20 cellular contexts compared by ENCODE assay signal in the genomic region with DNA sequence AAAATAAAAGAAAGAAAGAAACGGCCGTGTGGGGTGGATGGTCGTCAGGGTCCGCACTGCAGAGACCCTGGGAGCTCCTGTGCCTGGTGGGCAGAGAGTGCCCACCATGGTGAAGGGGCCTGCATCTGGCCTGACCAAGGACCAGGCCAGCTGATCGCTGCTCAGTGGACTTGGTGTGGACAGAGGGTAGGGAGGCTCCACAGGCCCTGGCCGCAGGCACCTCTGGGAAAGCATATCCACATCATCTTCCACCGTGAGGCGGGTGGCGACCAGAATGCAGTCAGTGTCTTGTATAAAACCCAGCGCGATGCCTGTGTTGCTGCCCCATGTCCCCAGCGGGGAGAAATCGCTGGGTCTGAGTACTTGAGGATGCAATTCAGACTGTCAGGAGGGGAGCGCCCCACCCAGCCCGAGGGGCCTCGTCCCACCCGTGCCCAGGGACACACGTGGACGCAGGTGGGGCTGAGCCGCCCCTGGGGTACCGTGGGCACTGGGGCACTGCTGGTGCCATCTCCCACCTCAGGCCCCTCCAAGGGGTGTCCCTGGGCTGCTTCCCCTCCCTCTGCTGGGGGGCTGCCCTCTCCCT. TPM values are rescaled to one million over a fixed set of nuclear protein-coding genes. Genes with fewer than 3 reads are reported as not detected.
A peak's percentile ranks its signal among the peaks of the same experiment; 100 is the strongest.
DNase-seq lines count a peak whose midpoint lies in the region; ATAC-seq, FAIRE-seq and TF ChIP-seq lines count a peak whose summit lies in the region.
"Had no signal": no experiment of that assay in that cellular context is flagged by ENCODE, and none has a peak within 500 bp of the region (broad histone marks: within the 10 kb centered on the region; RNA-seq: fewer than 3 reads in every experiment).

No MANE protein-coding gene starts in this region.

- H4K91ac ChIP-seq in neuronal stem cell (ENCODE audit: low read depth, low read length, poor library complexity): no peak overlapping the region

- no peak overlapping the region for H2BK15ac ChIP-seq in neuronal stem cell (ENCODE audit: low read length)

- peak overlapping the region; percentile 19 for H2BK12ac ChIP-seq in neuronal stem cell (ENCODE audit: low read length)

- H2BK5ac ChIP-seq in neuronal stem cell (ENCODE audit: low read length): peak overlapping the region; percentile 3

- H3K9me3 ChIP-seq in A549: no peaks in the 10 kb centered on the region
- H3K9me3 ChIP-seq in DND-41 (ENCODE audit: insufficient read depth, low read length, severe bottlenecking): no peaks in the 10 kb centered on the region
- H3K9me3 ChIP-seq in K562 (replicated peaks; ENCODE audit: control insufficient read depth, insufficient read depth, low read depth, low read length): no peaks in the 10 kb centered on the region
- H3K9me3 ChIP-seq in neuronal stem cell (replicated peaks in 1 of 2; ENCODE audit: control insufficient read depth in 2 of 2, insufficient read depth in 1 of 2, low read depth in 1 of 2, low read length in 2 of 2): no peaks in the 10 kb centered on the region
- H3K9me3 ChIP-seq in MG63: 0 out of 2 replicates have a peak, but pooled peaks cover 2% of the 10 kb centered on the region
- H3K9me3 ChIP-seq: esophagus muscularis mucosa, thoracic aorta had no signal

- intact Hi-C loops in K562 (cut with micrococcal nuclease): no loop called here

- H4K20me1 ChIP-seq in DND-41 (ENCODE audit: insufficient read depth, low read length) (no peaks in the 10 kb centered on the region), K562 (replicated peaks; ENCODE audit: control insufficient read depth, insufficient read depth, low read length) (no peaks in the 10 kb centered on the region)

- POLR2A ChIA-PET in A549 (lab: Yijun Ruan, JAX): interaction anchor here (1.2 kb wide), 1 partner anchor 250 kb away, joined by 4 read pairs; no protein-coding TSS in a partner anchor
- POLR2A ChIA-PET in K562 (lab: Yijun Ruan, JAX): interaction anchor here (0.6 to 1.6 kb wide), 5 partner anchors 11 to 254 kb away, joined by 3 to 4 read pairs (median 3); no protein-coding TSS in a partner anchor

- TF ChIP-seq CTCF in A549 (IDR thresholded peaks at IDR 0.05): no peak
- TF ChIP-seq CTCF in DND-41 (IDR thresholded peaks at IDR 0.05; ENCODE audit: borderline replicate concordance, extremely low read depth, low read length, poor library complexity, severe bottlenecking): no peak
- TF ChIP-seq CTCF in K562 (IDR thresholded peaks at IDR 0.05 in 2 of 3, conservative IDR thresholded peaks at IDR 0.05 in 1 of 3; ENCODE audit: insufficient read depth in 2 of 3, low read depth in 1 of 3, low read length in 3 of 3): no peak

- H2AFZ ChIP-seq in DND-41 (ENCODE audit: low read depth, low read length) (no peak overlapping the region), K562 (ENCODE audit: low read depth, low read length) (no peak overlapping the region), neuronal stem cell (ENCODE audit: low read length) (no peak overlapping the region)

- H2AK5ac ChIP-seq in neuronal stem cell (ENCODE audit: low read depth, low read length): peak overlapping the region; percentile 62

- no peak overlapping the region for H3K14ac ChIP-seq in neuronal stem cell (ENCODE audit: low read length)

- H3K4me2 ChIP-seq in A549: peak overlapping the region; percentile 96
- H3K4me2 ChIP-seq in DND-41 (ENCODE audit: insufficient read depth, low read length): no peak overlapping the region
- H3K4me2 ChIP-seq in K562 (ENCODE audit: insufficient read depth, low read length): no peak overlapping the region
- no peak overlapping the region for H3K4me2 ChIP-seq in neuronal stem cell (ENCODE audit: insufficient read depth, low read length, poor library complexity, severe bottlenecking)

- H3K79me2 ChIP-seq in DND-41 (ENCODE audit: insufficient read depth, low read length) (no peaks in the 10 kb centered on the region), K562 (ENCODE audit: control insufficient read depth, insufficient read depth, low read length) (no peaks in the 10 kb centered on the region)

- no peak overlapping the region for H2BK120ac ChIP-seq in neuronal stem cell (ENCODE audit: low read depth, low read length)

- no peaks in the 10 kb centered on the region for H3K9me1 ChIP-seq in K562 (ENCODE audit: control insufficient read depth, insufficient read depth, low read length)

- no peaks in the 10 kb centered on the region for H3K79me1 ChIP-seq in neuronal stem cell (ENCODE audit: low read depth, low read length)

- H3K27me3 ChIP-seq in DND-41 (ENCODE audit: insufficient read depth, low read length, poor library complexity) (no peaks in the 10 kb centered on the region), K562 (ENCODE audit: control insufficient read depth in 2 of 2, insufficient read depth in 2 of 2, low read length in 2 of 2) (peaks cover 10 to 33% of the 10 kb centered on the region in 2 experiments), neuronal stem cell (ENCODE audit: control insufficient read depth in 3 of 3, insufficient read depth in 3 of 3, low read depth in 1 of 3, low read length in 3 of 3) (no peaks in the 10 kb centered on the region), MG63 (no peaks in the 10 kb centered on the region)

- no peak for TF ChIP-seq RAD21 in A549 (conservative IDR thresholded peaks at IDR 0.05 in 1 of 2, IDR thresholded peaks at IDR 0.05 in 1 of 2)
- TF ChIP-seq RAD21 in K562 (CRISPR knock-in tag; conservative IDR thresholded peaks at IDR 0.05 in 1 of 2, IDR thresholded peaks at IDR 0.05 in 1 of 2): no peak

- no peak for ATAC-seq in A549
- ATAC-seq in DND-41 (ENCODE audit: insufficient read depth, low read depth): no peak
- no peak for ATAC-seq in K562
- no peak for ATAC-seq in HG03457 (IDR thresholded peaks at IDR 0.05; ENCODE audit: unreplicated experiment)
- ATAC-seq: activated CD4-positive, CD25-positive, alpha-beta regulatory T cell treated with anti-CD3 and anti-CD28 coated beads, Interleukin-2, amount 50 U/mL, for 24 hours had no signal

- DNase-seq in A549 (ENCODE audit: low read depth in 1 of 2, low spot score in 1 of 2) (no peak), DND-41 (no peak), K562 (ENCODE audit: extremely low read depth in 1 of 4, low spot score in 3 of 4) (no peak), neuronal stem cell (ENCODE audit: low spot score) (no peak), hypothalamus (lab: John Stamatoyannopoulos, UW) (no peak), MG63 (no peak)
- DNase-seq: cortex of kidney; NCI-H1417 treated with DMSO at 0.1 percent for 48 hours; stimulated activated naive B cell treated with anti-CD40 and anti-IgM and Interleukin-4, amounts not matched to agents 10 μg/mL and 1 μg/mL and 100 μg/mL, for 72 hours had no signal

- FAIRE-seq in A549 (lab: Jason Lieb, UNC) (no peak), K562 (lab: Jason Lieb, UNC) (no peak)
- FAIRE-seq: frontal cortex, islet of Langerhans had no signal

- H3K9ac ChIP-seq in DND-41 (ENCODE audit: low read depth, low read length) (no peak overlapping the region), K562 (ENCODE audit: insufficient read depth in 1 of 2, low read depth in 2 of 2, low read length in 2 of 2) (peak overlapping the region in 1 of 2 experiments; percentile 28; a peak in 1 of 4 replicates), neuronal stem cell (ENCODE audit: low read depth, low read length, poor library complexity) (no peak overlapping the region)

- H3K23ac ChIP-seq in neuronal stem cell (ENCODE audit: low read depth, low read length, poor library complexity): no peak overlapping the region

- no peak for TF ChIP-seq EP300 in A549 (IDR thresholded peaks at IDR 0.05)
- no peak for TF ChIP-seq EP300 in K562 (IDR thresholded peaks at IDR 0.05; ENCODE audit: low read length)

- BruUV-seq in K562 (replicated peaks; lab: Mats Ljungman, UMichigan): no TSS peak

- in situ Hi-C loops in K562 (cut with MboI): loop anchor here (5.0 kb wide), 1 partner anchor 34 kb away; no protein-coding TSS in a partner anchor

- CTCF ChIA-PET in A549 (lab: Yijun Ruan, JAX) (interaction anchor here (0.7 to 4.5 kb wide), 65 partner anchors 8 to 507 kb away, joined by 3 to 91 read pairs (median 5); a partner anchor contains a TSS), K562 (lab: Yijun Ruan, JAX; ENCODE audit: low intra/inter-chr PET ratio) (interaction anchor here (0.6 to 1.3 kb wide), 3 partner anchors 29 to 447 kb away, joined by 3 to 6 read pairs (median 3); no protein-coding TSS in a partner anchor)

- no peak overlapping the region for H4K8ac ChIP-seq in neuronal stem cell (ENCODE audit: low read depth, low read length)

- no peaks in the 10 kb centered on the region for H3K36me3 ChIP-seq in DND-41 (ENCODE audit: insufficient read depth, low read length)
- H3K36me3 ChIP-seq in K562 (ENCODE audit: control insufficient read depth, insufficient read depth, low read length): no peaks in the 10 kb centered on the region
- no peaks in the 10 kb centered on the region for H3K36me3 ChIP-seq in neuronal stem cell (replicated peaks in 1 of 2; ENCODE audit: control insufficient read depth in 2 of 2, insufficient read depth in 2 of 2, low read length in 2 of 2)
- H3K36me3 ChIP-seq in MG63: no peaks in the 10 kb centered on the region
- H3K36me3 ChIP-seq: esophagus muscularis mucosa, thoracic aorta had no signal

- H3K18ac ChIP-seq in neuronal stem cell (ENCODE audit: low read length): peak overlapping the region; percentile 76

- peak overlapping the region; percentile 73 to 74 for H3K27ac ChIP-seq in A549
- H3K27ac ChIP-seq in DND-41 (ENCODE audit: low read length): peak overlapping the region; percentile 21; the same call in 1 of the 2 replicates
- no peak overlapping the region for H3K27ac ChIP-seq in K562 (ENCODE audit: extremely low read depth, low read depth, low read length)
- H3K27ac ChIP-seq in neuronal stem cell (replicated peaks; ENCODE audit: low read length): no peak overlapping the region
- H3K27ac ChIP-seq: esophagus muscularis mucosa, thoracic aorta had no signal

- no peak overlapping the region for H3K4ac ChIP-seq in neuronal stem cell (ENCODE audit: low read length)

- WGBS in A549 (ENCODE audit: missing lambda C conversion rate): 82% methylated on average over 16 of the region's 21 CpGs
- WGBS in K562 (ENCODE audit: insufficient coverage, low coverage, missing lambda C conversion rate): 42% methylated on average over 21 of the region's 21 CpGs
- WGBS in neuronal stem cell (ENCODE audit: extremely low coverage in 2 of 2, insufficient read length in 2 of 2, insufficient replicate concordance in 1 of 2), 2 donors: no CpG with 5 or more reads among the region's 21 CpGs

- TF ChIP-seq POLR2A in A549 (IDR thresholded peaks at IDR 0.05; ENCODE audit: low read length) (no peak), K562 (conservative IDR thresholded peaks at IDR 0.05) (no peak)

- H3K4me3 ChIP-seq in A549: no peak overlapping the region; the same call in 2 of the 3 replicates
- H3K4me3 ChIP-seq in DND-41 (ENCODE audit: low read depth in 1 of 2, low read length in 2 of 2): no peak overlapping the region
- H3K4me3 ChIP-seq in K562: no peak overlapping the region
- no peak overlapping the region for H3K4me3 ChIP-seq in neuronal stem cell (ENCODE audit: low read length in 2 of 2)
- no peak overlapping the region for H3K4me3 ChIP-seq in MG63
- H3K4me3 ChIP-seq: esophagus muscularis mucosa, thoracic aorta had no signal

- peaks cover 5% of the 10 kb centered on the region for H3K4me1 ChIP-seq in A549
- peaks cover 12% of the 10 kb centered on the region for H3K4me1 ChIP-seq in DND-41 (ENCODE audit: insufficient read depth, low read length)
- peaks cover 2 to 45% of the 10 kb centered on the region in 2 experiments; a peak in 4 of 5 replicates for H3K4me1 ChIP-seq in K562 (replicated peaks in 1 of 2; ENCODE audit: control insufficient read depth in 2 of 2, insufficient read depth in 2 of 2, low read length in 2 of 2)
- no peaks in the 10 kb centered on the region for H3K4me1 ChIP-seq in neuronal stem cell (ENCODE audit: control insufficient read depth in 2 of 2, insufficient read depth in 1 of 2, low read depth in 1 of 2, low read length in 2 of 2)

RNA-seq across cellular contexts. Expression of a gene that starts 27.8 kb away (rescaled TPM):
- not detected in 2 replicates for polyA plus RNA-seq in A549 (2011; rRNA removed)
- polyA plus RNA-seq in A549 (2012; cell fraction: cytosol; rRNA removed): 0.01 and 0.03 TPM in 2 replicates
- polyA plus RNA-seq in A549 (2012; cell fraction: nucleus; rRNA removed): 0.02 and 0.10 TPM in 2 replicates
- 0.01 to 0.03 TPM in 2 of 3 replicates, not detected in the other for polyA plus RNA-seq in A549 (2017; fragmentation: RNase III; extraction: RNeasy Plus Mini Kit Qiagen cat#74134 plus additional on column Dnase treatment)
- not detected in 2 replicates for polyA minus RNA-seq in A549 (2011; rRNA and poly(A)+ RNA removed)
- 1.7 and 3.2 TPM in 2 replicates for total RNA-seq in K562 (2011; cell fraction: chromatin; rRNA removed; ENCODE audit: low replicate concordance)
- total RNA-seq in K562 (2011; cell fraction: nucleolus; rRNA removed): 2.1 and 2.2 TPM in 2 replicates
- total RNA-seq in K562 (2011; cell fraction: nucleoplasm; rRNA removed): 1.5 and 1.6 TPM in 2 replicates
- 0.59 and 1.3 TPM in 2 replicates for total RNA-seq in K562 (2014; rRNA removed)
- total RNA-seq in K562 (2014; rRNA removed; fragmentation: Illumina TruSeq; extraction: Trizol): 0.26 and 0.47 TPM in 2 replicates
- 0.43 and 0.49 TPM in 2 replicates for total RNA-seq in K562 (2015; rRNA removed; fragmentation: Illumina TruSeq; extraction: Trizol)
- total RNA-seq in K562 (2021): 1.3 and 1.6 TPM in 2 replicates
- 0.26 and 0.65 TPM in 2 replicates for polyA plus RNA-seq in K562 (2011; rRNA removed)
- 0.27 and 1.1 TPM in 2 replicates for polyA plus RNA-seq in K562 (2011; cell fraction: cytosol; rRNA removed)
- 1.4 and 5.0 TPM in 2 replicates for polyA plus RNA-seq in K562 (2011; cell fraction: nucleus; rRNA removed)
- polyA plus RNA-seq in K562 (2012): 4.1 and 5.2 TPM in 2 replicates
- polyA plus RNA-seq in K562 (2014; fragmentation: Illumina TruSeq; extraction: Trizol): 0.74 and 1.1 TPM in 2 replicates
- under 1 TPM; 0.03 to 0.04 TPM for polyA plus RNA-seq in K562 (2014; fragmentation: Nextera tagmentation; extraction: Ambion mirVana)
- polyA plus RNA-seq in K562 (2014; rRNA removed): 1.0 and 1.1 TPM in 2 replicates
- polyA minus RNA-seq in K562 (2011; rRNA and poly(A)+ RNA removed): 0.21 and 1.3 TPM in 2 replicates
- polyA minus RNA-seq in K562 (2011; cell fraction: cytosol; rRNA and poly(A)+ RNA removed): 0.27 and 0.95 TPM in 2 replicates
- 0.22 and 0.67 TPM in 2 replicates for polyA minus RNA-seq in K562 (2011; cell fraction: nucleus; rRNA and poly(A)+ RNA removed)
- not detected for polyA plus RNA-seq in neuronal stem cell (2013, experiment 1 of 2)
- not detected for polyA plus RNA-seq in neuronal stem cell (2013, experiment 2 of 2)
- not detected in 2 replicates for total RNA-seq in MG63 (2014; rRNA removed; shearing (Covaris generic); ENCODE audit: low replicate concordance)
- total RNA-seq: activated CD4-positive, alpha-beta memory T cell treated with anti-CD3 and anti-CD28 coated beads, Interleukin-2, amount 10 ng/mL, durations not matched to agents 7 days and 5 days; CD4-positive, alpha-beta memory T cell; esophagus muscularis mucosa; frontal cortex; mammary epithelial cell; OCI-LY7; thoracic aorta had no signal
- polyA plus RNA-seq: CD4-positive, alpha-beta memory T cell; mammary epithelial cell had no signal

RNA-seq across cellular contexts. Expression of a gene that starts 51.6 kb away (rescaled TPM):
- not detected in 2 replicates for polyA plus RNA-seq in A549 (2011; rRNA removed)
- polyA plus RNA-seq in A549 (2012; cell fraction: cytosol; rRNA removed): not detected in 2 replicates
- not detected in 2 replicates for polyA plus RNA-seq in A549 (2012; cell fraction: nucleus; rRNA removed)
- polyA plus RNA-seq in A549 (2017; fragmentation: RNase III; extraction: RNeasy Plus Mini Kit Qiagen cat#74134 plus additional on column Dnase treatment): not detected in 3 replicates
- polyA minus RNA-seq in A549 (2011; rRNA and poly(A)+ RNA removed): not detected in 2 replicates
- not detected in 2 replicates for total RNA-seq in K562 (2011; cell fraction: chromatin; rRNA removed; ENCODE audit: low replicate concordance)
- not detected in 2 replicates for total RNA-seq in K562 (2011; cell fraction: nucleolus; rRNA removed)
- total RNA-seq in K562 (2011; cell fraction: nucleoplasm; rRNA removed): not detected in 2 replicates
- not detected in 2 replicates for total RNA-seq in K562 (2014; rRNA removed)
- not detected in 2 replicates for total RNA-seq in K562 (2014; rRNA removed; fragmentation: Illumina TruSeq; extraction: Trizol)
- not detected in 2 replicates for total RNA-seq in K562 (2015; rRNA removed; fragmentation: Illumina TruSeq; extraction: Trizol)
- not detected in 2 replicates for total RNA-seq in K562 (2021)
- not detected in 2 replicates for polyA plus RNA-seq in K562 (2011; rRNA removed)
- not detected in 2 replicates for polyA plus RNA-seq in K562 (2011; cell fraction: cytosol; rRNA removed)
- not detected in 2 replicates for polyA plus RNA-seq in K562 (2011; cell fraction: nucleus; rRNA removed)
- polyA plus RNA-seq in K562 (2012): not detected in 2 replicates
- polyA plus RNA-seq in K562 (2014; fragmentation: Illumina TruSeq; extraction: Trizol): not detected in 2 replicates
- not detected for polyA plus RNA-seq in K562 (2014; fragmentation: Nextera tagmentation; extraction: Ambion mirVana)
- not detected in 2 replicates for polyA plus RNA-seq in K562 (2014; rRNA removed)
- not detected in 2 replicates for polyA minus RNA-seq in K562 (2011; rRNA and poly(A)+ RNA removed)
- polyA minus RNA-seq in K562 (2011; cell fraction: cytosol; rRNA and poly(A)+ RNA removed): not detected in 2 replicates
- not detected in 2 replicates for polyA minus RNA-seq in K562 (2011; cell fraction: nucleus; rRNA and poly(A)+ RNA removed)
- polyA plus RNA-seq in neuronal stem cell (2013, experiment 1 of 2): not detected
- polyA plus RNA-seq in neuronal stem cell (2013, experiment 2 of 2): not detected
- not detected in 2 replicates for total RNA-seq in MG63 (2014; rRNA removed; shearing (Covaris generic); ENCODE audit: low replicate concordance)
- total RNA-seq: activated CD4-positive, alpha-beta memory T cell treated with anti-CD3 and anti-CD28 coated beads, Interleukin-2, amount 10 ng/mL, durations not matched to agents 7 days and 5 days; CD4-positive, alpha-beta memory T cell; endodermal cell; esophagus muscularis mucosa; frontal cortex; mammary epithelial cell; OCI-LY7; thoracic aorta had no signal
- polyA plus RNA-seq: CD4-positive, alpha-beta memory T cell; mammary epithelial cell had no signal

Comparison
In these comparisons a context has a peak if more than half of its experiments do, and no peak if none do; other contexts are left out.
1. H3K27ac ChIP-seq: peak in A549 (2 of 2) and DND-41 (single experiment); none in K562 (single experiment) and neuronal stem cell (single experiment).